Comparison of ENCODE assay signal across 16 cellular contexts in the genomic region with DNA sequence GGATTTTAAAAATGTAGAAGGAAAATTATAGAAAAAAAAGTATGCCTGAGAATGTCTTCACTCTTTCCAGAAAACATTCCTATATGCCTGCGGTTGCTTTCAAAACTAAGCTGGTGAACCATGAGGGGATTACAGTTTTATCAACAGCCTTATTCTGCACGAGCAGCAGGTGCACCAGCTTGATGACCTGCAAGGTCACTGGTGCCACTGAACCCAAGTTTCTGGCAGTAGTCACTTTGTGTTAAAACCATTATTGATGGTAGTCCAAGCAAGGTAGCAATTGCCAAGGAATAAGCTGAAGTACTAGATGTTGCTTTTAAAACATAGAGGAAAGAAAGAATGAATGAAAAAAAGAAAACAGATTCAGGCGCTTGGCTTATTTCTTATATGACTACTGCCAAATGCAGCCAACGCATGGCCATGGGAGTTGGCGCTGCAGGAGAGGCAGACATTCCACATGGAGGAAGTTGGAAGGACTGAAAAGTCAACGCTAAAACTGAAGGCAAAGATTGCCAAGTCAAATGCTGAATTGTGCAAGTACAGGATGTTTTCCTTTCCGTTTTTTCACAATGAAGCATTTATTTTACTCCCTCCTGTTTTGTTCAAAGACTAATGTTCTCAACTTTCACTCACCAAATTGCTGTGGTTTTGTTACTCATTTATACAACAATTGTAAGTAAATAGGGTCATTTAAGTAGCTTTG.
A peak's percentile ranks its signal among the peaks of the same experiment; 100 is the strongest.
DNase-seq lines count a peak whose midpoint lies in the region; ATAC-seq, FAIRE-seq and TF ChIP-seq lines count a peak whose summit lies in the region.
"Had no signal": no experiment of that assay in that cellular context is flagged by ENCODE, and none has a peak within 500 bp of the region (broad histone marks: within the 10 kb centered on the region; RNA-seq: fewer than 3 reads in every experiment).

No MANE protein-coding gene starts in this region.

- H3K9me3 ChIP-seq in astrocyte (ENCODE audit: insufficient read depth, low read depth, low read length), result no peaks in the 10 kb centered on the region
- H3K9me3 ChIP-seq: suprapubic skin had no signal

- no peaks in the 10 kb centered on the region for H3K4me1 Mint-ChIP-seq in astrocyte (ENCODE audit: low read depth, unreplicated experiment)
- H3K4me1 Mint-ChIP-seq: nephron had no signal

- ATAC-seq in GM19351 (IDR thresholded peaks at IDR 0.05; ENCODE audit: unreplicated experiment) (no peak), GM18909 (IDR thresholded peaks at IDR 0.05; ENCODE audit: poor library complexity, unreplicated experiment) (no peak), GM21526 (IDR thresholded peaks at IDR 0.05; ENCODE audit: low FRiP score, unreplicated experiment) (no peak)

- H3K9me3 Mint-ChIP-seq in astrocyte (ENCODE audit: unreplicated experiment), result no peaks in the 10 kb centered on the region
- H3K9me3 Mint-ChIP-seq: nephron had no signal

- H3K36me3 ChIP-seq in astrocyte (ENCODE audit: insufficient read depth, low read length), result no peaks in the 10 kb centered on the region
- H3K36me3 ChIP-seq: suprapubic skin had no signal

- no peaks in the 10 kb centered on the region for H3K27me3 Mint-ChIP-seq in astrocyte (ENCODE audit: low read depth, unreplicated experiment)
- H3K27me3 Mint-ChIP-seq: activated naive CD8-positive, alpha-beta T cell had no signal

- H4K20me1 ChIP-seq in astrocyte (ENCODE audit: insufficient read depth, low read length), result no peaks in the 10 kb centered on the region

- H2AFZ ChIP-seq in astrocyte (ENCODE audit: low read depth, low read length), result peak overlapping the region; percentile 43

- in situ Hi-C loops in G401 (cut with HindIII; ENCODE audit: low sequenced_read_pairs), result no loop called here

- no peaks in the 10 kb centered on the region for H3K4me1 ChIP-seq in astrocyte (ENCODE audit: insufficient read depth, low read length)
- H3K4me1 ChIP-seq: suprapubic skin had no signal

- no peaks in the 10 kb centered on the region for H3K27me3 ChIP-seq in astrocyte (ENCODE audit: insufficient read depth, low read length)
- H3K27me3 ChIP-seq: suprapubic skin had no signal

- H3K27ac Mint-ChIP-seq in astrocyte (ENCODE audit: unreplicated experiment), result no peak overlapping the region
- H3K27ac Mint-ChIP-seq: activated naive CD8-positive, alpha-beta T cell; nephron had no signal

- H3K79me2 ChIP-seq in astrocyte (ENCODE audit: insufficient read depth, low read length), result no peaks in the 10 kb centered on the region

- no peak for TF ChIP-seq CTCF in astrocyte (IDR thresholded peaks at IDR 0.05; ENCODE audit: insufficient read depth, low read depth, low read length)

- no peak overlapping the region for H3K4me3 ChIP-seq in astrocyte (ENCODE audit: insufficient read depth, low read depth, low read length)
- H3K4me3 ChIP-seq: suprapubic skin had no signal

- H3K36me3 Mint-ChIP-seq in astrocyte (ENCODE audit: low read depth, unreplicated experiment), result no peaks in the 10 kb centered on the region
- H3K36me3 Mint-ChIP-seq: activated naive CD8-positive, alpha-beta T cell had no signal

- DNase-seq in G401 (ENCODE audit: low spot score) (peak; percentile 80), astrocyte (ENCODE audit: low read depth) (peak; percentile 84), fibroblast of the conjunctiva (ENCODE audit: low read depth) (peak; percentile 68), pons (ENCODE audit: low spot score) (peak; percentile 64), T-helper 1 cell (no peak)
- DNase-seq: ACHN; activated CD4-positive, CD25-positive, alpha-beta regulatory T cell treated with anti-CD3 and anti-CD28 coated beads, Interleukin-2, amount 50 U/mL, for 72 hours; dermis blood vessel endothelial cell; HCEC 1CT; NCI-H2029 had no signal

- no peak for FAIRE-seq in astrocyte (lab: Jason Lieb, UNC)

- no peak overlapping the region for H3K4me3 Mint-ChIP-seq in astrocyte (ENCODE audit: unreplicated experiment)
- H3K4me3 Mint-ChIP-seq: activated naive CD8-positive, alpha-beta T cell; nephron had no signal

- H3K4me2 ChIP-seq in astrocyte (ENCODE audit: low read length), result peak overlapping the region; percentile 22

- no peak overlapping the region for H3K9ac ChIP-seq in astrocyte (ENCODE audit: low read length)

- H3K27ac ChIP-seq in astrocyte (ENCODE audit: low read depth, low read length), result no peak overlapping the region
- H3K27ac ChIP-seq: suprapubic skin had no signal

Comparison
In these comparisons a context has a peak if more than half of its experiments do, and no peak if none do; other contexts are left out.
1. DNase-seq: peak in G401 (single experiment), astrocyte (single experiment), fibroblast of the conjunctiva (single experiment) and pons (single experiment); none in T-helper 1 cell (0 of 5).